In genomic region chr2:127514076-127514475, GRCh38 we compare ENCODE assay signal across 25 cellular contexts. TPM values are rescaled to one million over a fixed set of nuclear protein-coding genes. Genes with fewer than 3 reads are reported as not detected.
DNase-seq lines count a peak whose midpoint lies in the region; ATAC-seq and TF ChIP-seq lines count a peak whose summit lies in the region.
"Had no signal": no experiment of that assay in that cellular context is flagged by ENCODE, and none has a peak within 500 bp of the region (broad histone marks: within the 10 kb centered on the region; RNA-seq: fewer than 3 reads in every experiment).

No MANE protein-coding gene starts in this region.

- peaks cover 56% of the 10 kb centered on the region for H3K36me3 Mint-ChIP-seq in endodermal cell (ENCODE audit: low read depth)

- DNase-seq in left ventricle myocardium inferior, result no peak
- no peak for DNase-seq in left ventricle myocardium superior
- no peak for DNase-seq in endodermal cell
- no peak for DNase-seq in neuronal stem cell (ENCODE audit: low spot score)
- DNase-seq in posterior vena cava (ENCODE audit: low spot score), result no peak
- no peak for DNase-seq in putamen (ENCODE audit: low spot score)
- DNase-seq in islet precursor cell, result no peak
- DNase-seq: activated CD4-positive, alpha-beta T cell treated with anti-CD3 and anti-CD28 coated beads for 1 hour; activated naive CD4-positive, alpha-beta T cell treated with anti-CD3 and anti-CD28 coated beads for 36 hours; activated T-cell treated with anti-CD3 and anti-CD28 coated beads, Interleukin-2, amount 50 U/mL, for 1 hour; amniotic stem cell; cerebellar nuclear complex; effector CD4-positive, alpha-beta T cell; NCI-H1048; NCI-H1930; nephron progenitor cell; OCI-M1; SHP77 treated with DMSO at 0.1 percent for 48 hours; stimulated activated CD4-positive, alpha-beta T cell treated with anti-CD3 and anti-CD28 coated beads, Interleukin-4, amount 100 ng/mL, for 1 hour; stimulated activated naive CD8-positive, alpha-beta T cell treated with anti-CD3 and anti-CD28 coated beads, Interleukin-15, Interleukin-2, amounts not matched to agents 100 U/mL and 50 U/mL, for 24 hours; trophoblast cell had no signal

- H3K4me1 ChIP-seq in left ventricle myocardium inferior, result peaks cover 80% of the 10 kb centered on the region
- peaks cover 11% of the 10 kb centered on the region for H3K4me1 ChIP-seq in endodermal cell (ENCODE audit: control insufficient read depth, insufficient read depth, low read length)
- H3K4me1 ChIP-seq in neuronal stem cell (ENCODE audit: control insufficient read depth in 2 of 2, insufficient read depth in 1 of 2, low read depth in 1 of 2, low read length in 2 of 2), result peaks cover 0 to 9% of the 10 kb centered on the region in 2 donors

- no peak overlapping the region for H3K4me2 ChIP-seq in neuronal stem cell (ENCODE audit: insufficient read depth, low read length, poor library complexity, severe bottlenecking)
- H3K4me2 ChIP-seq: A549 had no signal

- no peak overlapping the region for H2BK15ac ChIP-seq in neuronal stem cell (ENCODE audit: low read length)

- peak overlapping the region; percentile 57 for H3K4ac ChIP-seq in neuronal stem cell (ENCODE audit: low read length)

- no peak overlapping the region for H3K14ac ChIP-seq in neuronal stem cell (ENCODE audit: low read length)

- intact Hi-C loops in left ventricle myocardium inferior (cut with micrococcal nuclease), result no loop called here
- intact Hi-C loops in left ventricle myocardium superior (cut with micrococcal nuclease), result no loop called here
- intact Hi-C loops in posterior vena cava (cut with DNase I), result no loop called here

- no peaks in the 10 kb centered on the region for H3K9me3 Mint-ChIP-seq in endodermal cell
- H3K9me3 Mint-ChIP-seq: activated naive CD4-positive, alpha-beta T cell treated with anti-CD3 and anti-CD28 coated beads for 36 hours; nephron progenitor cell had no signal

- 91 to 96% methylated on average over 4 to 10 of the region's 10 CpGs for WGBS in endodermal cell (ENCODE audit: insufficient coverage in 1 of 2, insufficient read length in 1 of 2), 2 experiments
- no CpG with 5 or more reads among the region's 10 CpGs for WGBS in neuronal stem cell (ENCODE audit: extremely low coverage in 2 of 2, insufficient read length in 2 of 2, insufficient replicate concordance in 1 of 2), 2 donors

- H3K27me3 ChIP-seq in left ventricle myocardium inferior (ENCODE audit: low read depth) (no peaks in the 10 kb centered on the region), endodermal cell (ENCODE audit: control insufficient read depth, insufficient read depth, low read length, poor library complexity, severe bottlenecking) (no peaks in the 10 kb centered on the region), neuronal stem cell (ENCODE audit: control insufficient read depth in 3 of 3, insufficient read depth in 3 of 3, low read depth in 1 of 3, low read length in 3 of 3) (no peaks in the 10 kb centered on the region)

- peaks cover 52% of the 10 kb centered on the region for H3K4me1 Mint-ChIP-seq in endodermal cell

- no peak overlapping the region for H2BK120ac ChIP-seq in neuronal stem cell (ENCODE audit: low read depth, low read length)

- no peak overlapping the region for H3K9ac ChIP-seq in endodermal cell (ENCODE audit: extremely low read depth, low read length, poor library complexity, severe bottlenecking)
- peak overlapping the region; percentile 50 for H3K9ac ChIP-seq in neuronal stem cell (ENCODE audit: low read depth, low read length, poor library complexity)

- no peak overlapping the region for H3K4me3 Mint-ChIP-seq in endodermal cell
- H3K4me3 Mint-ChIP-seq: activated naive CD4-positive, alpha-beta T cell treated with anti-CD3 and anti-CD28 coated beads for 36 hours; B cell; nephron progenitor cell had no signal

- H2BK5ac ChIP-seq in neuronal stem cell (ENCODE audit: low read length), result no peak overlapping the region

- H3K4me3 ChIP-seq in left ventricle myocardium inferior (peak overlapping the region; percentile 26), endodermal cell (ENCODE audit: low read length) (no peak overlapping the region), neuronal stem cell (ENCODE audit: low read length in 2 of 2) (no peak overlapping the region)
- H3K4me3 ChIP-seq: A549 had no signal

- H3K27me3 Mint-ChIP-seq in endodermal cell (ENCODE audit: insufficient read depth), result no peaks in the 10 kb centered on the region
- H3K27me3 Mint-ChIP-seq: B cell had no signal

- no peak overlapping the region for H3K23ac ChIP-seq in neuronal stem cell (ENCODE audit: low read depth, low read length, poor library complexity)

- H3K18ac ChIP-seq in neuronal stem cell (ENCODE audit: low read length), result no peak overlapping the region

- H2BK12ac ChIP-seq in neuronal stem cell (ENCODE audit: low read length), result no peak overlapping the region

- no peak overlapping the region for H2AK5ac ChIP-seq in neuronal stem cell (ENCODE audit: low read depth, low read length)

- H3K27ac Mint-ChIP-seq in endodermal cell, result peak overlapping the region; percentile 86

- peak overlapping the region; percentile 82 for H3K27ac ChIP-seq in left ventricle myocardium inferior (replicated peaks)
- no peak overlapping the region for H3K27ac ChIP-seq in endodermal cell (ENCODE audit: low read depth, low read length)
- H3K27ac ChIP-seq in neuronal stem cell (replicated peaks; ENCODE audit: low read length), result no peak overlapping the region
- H3K27ac ChIP-seq in temporal lobe (ENCODE audit: low read depth, low read length), result peak overlapping the region; percentile 87
- H3K27ac ChIP-seq: A549 had no signal

- peaks cover 7% of the 10 kb centered on the region for H3K79me1 ChIP-seq in neuronal stem cell (ENCODE audit: low read depth, low read length)

- H3K9me3 ChIP-seq in left ventricle myocardium inferior (replicated peaks) (no peaks in the 10 kb centered on the region), endodermal cell (ENCODE audit: control insufficient read depth, low read length) (no peaks in the 10 kb centered on the region), neuronal stem cell (replicated peaks in 1 of 2; ENCODE audit: control insufficient read depth in 2 of 2, insufficient read depth in 1 of 2, low read depth in 1 of 2, low read length in 2 of 2) (no peaks in the 10 kb centered on the region)
- H3K9me3 ChIP-seq: A549 had no signal

- TF ChIP-seq CTCF in left ventricle myocardium inferior (IDR thresholded peaks at IDR 0.05; ENCODE audit: borderline replicate concordance), result no peak
- no peak for TF ChIP-seq CTCF in endodermal cell (conservative IDR thresholded peaks at IDR 0.05)

- no peak overlapping the region for H4K8ac ChIP-seq in neuronal stem cell (ENCODE audit: low read depth, low read length)

- ATAC-seq in left ventricle myocardium superior, result no peak
- ATAC-seq: A549; left lobe of liver; stimulated activated naive CD8-positive, alpha-beta T cell treated with anti-CD3 and anti-CD28 coated beads, Interleukin-15, Interleukin-2, amounts not matched to agents 100 U/mL and 50 U/mL, for 24 hours had no signal

- H4K91ac ChIP-seq in neuronal stem cell (ENCODE audit: low read depth, low read length, poor library complexity), result no peak overlapping the region

- no peak overlapping the region for H2AFZ ChIP-seq in neuronal stem cell (ENCODE audit: low read length)

- H3K36me3 ChIP-seq in left ventricle myocardium inferior (peaks cover 16% of the 10 kb centered on the region), endodermal cell (ENCODE audit: control insufficient read depth, insufficient read depth, low read length) (peaks cover 93% of the 10 kb centered on the region), neuronal stem cell (replicated peaks in 1 of 2; ENCODE audit: control insufficient read depth in 2 of 2, insufficient read depth in 2 of 2, low read length in 2 of 2) (peaks cover 15 to 93% of the 10 kb centered on the region in 2 donors)

RNA-seq across cellular contexts. Expression of gene IWS1, which starts 12.2 kb away (rescaled TPM):
- total RNA-seq in left ventricle myocardium inferior (59.8 TPM), left ventricle myocardium superior (58.1 TPM), endodermal cell (100 to 1,000 TPM in 1 of 2 donors, 10 to 100 TPM in 1; 91.4 to 107 TPM), temporal lobe (28.3 TPM), posterior vena cava (10 to 100 TPM; 31.0 to 35.4 TPM)
- 77.9 TPM for polyA plus RNA-seq in endodermal cell (2013, experiment 1 of 2)
- polyA plus RNA-seq in endodermal cell (2013, experiment 2 of 2), result 85.8 TPM
- polyA plus RNA-seq in neuronal stem cell (2013, experiment 1 of 2), result 54.0 TPM
- 53.1 TPM for polyA plus RNA-seq in neuronal stem cell (2013, experiment 2 of 2)

RNA-seq across cellular contexts. Expression of gene MYO7B, which starts 21.4 kb away (rescaled TPM):
- total RNA-seq in left ventricle myocardium inferior, result 0.44 TPM
- total RNA-seq in left ventricle myocardium superior, result 0.42 TPM
- total RNA-seq in endodermal cell, result under 1 TPM in 1 of 2 donors, not detected in 1; 0.11 TPM
- not detected for polyA plus RNA-seq in endodermal cell (2013, experiment 1 of 2)
- polyA plus RNA-seq in endodermal cell (2013, experiment 2 of 2), result not detected
- not detected for polyA plus RNA-seq in neuronal stem cell (2013, experiment 1 of 2)
- 0.03 TPM for polyA plus RNA-seq in neuronal stem cell (2013, experiment 2 of 2)
- total RNA-seq in temporal lobe, result under 0.01 TPM
- under 1 TPM; 0.67 to 0.79 TPM for total RNA-seq in posterior vena cava

Comparison
In these comparisons a context has a peak if more than half of its experiments do, and no peak if none do; other contexts are left out.
1. H3K27ac ChIP-seq: peak in left ventricle myocardium inferior (single experiment) and temporal lobe (single experiment); none in endodermal cell (single experiment) and neuronal stem cell (single experiment).